Comparison of ENCODE assay signal across 1 cellular context in genomic region chr19:42283248-42284065, GRCh38.
TF ChIP-seq lines count a peak whose summit lies in the region.

No MANE protein-coding gene starts in this region.

TF ChIP-seq in K562, 482 proteins besides CTCF, POLR2A, EP300 and RAD21 (continued from another document and continues in another):
- TF ChIP-seq ZNF280A (IDR thresholded peaks at IDR 0.05; ENCODE audit: low read depth, partially characterized antibody) (peak; percentile 32), ZBTB40 (IDR thresholded peaks at IDR 0.05) (peak; percentile 54; the same call in 1 of the 2 replicates), ZBTB40 (CRISPR knock-in tag; IDR thresholded peaks at IDR 0.05) (no peak), TAF7 (tag; IDR thresholded peaks at IDR 0.05) (0 out of 2 replicates have a peak, but pooled peaks have one; percentile 31), ZBTB43 (CRISPR knock-in tag; IDR thresholded peaks at IDR 0.05) (0 out of 2 replicates have a peak, but pooled peaks have one; percentile 61), CREB5 (CRISPR knock-in tag; IDR thresholded peaks at IDR 0.05) (no peak), ARID4B (CRISPR knock-in tag; IDR thresholded peaks at IDR 0.05) (peak; percentile 21; the same call in 1 of the 2 replicates), GTF3C2 (IDR thresholded peaks at IDR 0.05; ENCODE audit: borderline replicate concordance, extremely low read depth, insufficient read length) (no peak), GABPB1 (CRISPR knock-in tag; IDR thresholded peaks at IDR 0.05) (peak; percentile 27; the same call in 1 of the 2 replicates), BCLAF1 (IDR thresholded peaks at IDR 0.05; ENCODE audit: borderline replicate concordance in 1 of 2, control insufficient read depth in 1 of 2, low read depth in 2 of 2, low read length in 1 of 2) (0 out of 4 replicates have a peak, but pooled peaks of 1 of the 2 experiments have one; percentile 57), ZNF274 (IDR thresholded peaks at IDR 0.05; ENCODE audit: borderline replicate concordance, low read depth, low read length) (no peak), PCBP2 (IDR thresholded peaks at IDR 0.05; ENCODE audit: low read depth, low read length, poor library complexity, severe bottlenecking) (no peak), SMC3 (conservative IDR thresholded peaks at IDR 0.05; ENCODE audit: insufficient read depth, low read depth, low read length) (no peak), ZBTB5 (IDR thresholded peaks at IDR 0.05) (peak; percentile 70; the same call in 1 of the 2 replicates), ZBTB1 (CRISPR knock-in tag; IDR thresholded peaks at IDR 0.05; ENCODE audit: borderline replicate concordance, low read depth) (no peak), TRIM24 (IDR thresholded peaks at IDR 0.05) (0 out of 4 replicates have a peak, but pooled peaks of 1 of the 2 experiments have one; percentile 35), MXI1 (IDR thresholded peaks at IDR 0.05; ENCODE audit: low read depth, low read length) (no peak), SMARCA5 (IDR thresholded peaks at IDR 0.05) (peak; percentile 91), SREBF1 (IDR thresholded peaks at IDR 0.05; ENCODE audit: borderline replicate concordance, low read depth, low read length) (no peak), BRCA1 (IDR thresholded peaks at IDR 0.05) (no peak), BRCA1 (CRISPR knock-in tag; IDR thresholded peaks at IDR 0.05) (0 out of 2 replicates have a peak, but pooled peaks have one; percentile 10), ETV5 (CRISPR knock-in tag; IDR thresholded peaks at IDR 0.05; ENCODE audit: low read depth) (no peak), HDGF (IDR thresholded peaks at IDR 0.05) (peak; percentile 99), NCOR1 (IDR thresholded peaks at IDR 0.05) (no peak), HDAC8 (tag; IDR thresholded peaks at IDR 0.05) (no peak)
